21 cellular contexts compared by ENCODE assay signal in the genomic region with DNA sequence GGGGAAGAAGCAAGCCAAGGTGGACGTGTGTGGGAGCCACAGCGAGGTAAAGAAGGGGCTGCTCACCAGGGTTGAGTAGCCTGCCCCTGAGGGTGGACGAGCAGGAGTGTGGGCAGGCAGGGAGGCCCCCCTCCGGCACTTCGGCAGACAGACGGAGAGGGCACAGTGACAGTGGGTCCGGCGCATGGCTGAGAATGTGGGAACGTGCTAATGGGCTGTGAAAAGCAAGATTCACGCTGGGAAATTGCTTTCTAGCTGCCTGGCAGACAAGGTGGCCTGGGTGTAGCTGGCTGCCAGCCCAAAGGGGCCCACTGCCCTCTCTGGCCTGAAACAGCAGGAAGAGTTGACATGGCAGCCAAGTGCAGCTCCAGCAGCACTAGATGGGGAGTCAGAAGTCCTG. TPM values are rescaled to one million over a fixed set of nuclear protein-coding genes. Genes with fewer than 3 reads are reported as not detected.
"Had no signal": no experiment of that assay in that cellular context is flagged by ENCODE, and none has a peak within 500 bp of the region (broad histone marks: within the 10 kb centered on the region; RNA-seq: fewer than 3 reads in every experiment).

No MANE protein-coding gene starts in this region.

- H3K36me3 ChIP-seq: adrenal gland, brain microvascular endothelial cell, heart left ventricle had no signal

- H3K4me3 Mint-ChIP-seq: activated CD4-positive, alpha-beta T cell treated with anti-CD3 and anti-CD28 coated beads, Interleukin-2, amount 10 ng/mL, durations not matched to agents 7 days and 5 days; stimulated activated naive B cell treated with anti-CD40 and anti-IgM and Interleukin-4, amounts not matched to agents 10 μg/mL and 1 μg/mL and 100 μg/mL, for 72 hours; T-helper 17 cell had no signal

- H3K9me3 Mint-ChIP-seq: activated CD4-positive, alpha-beta T cell treated with anti-CD3 and anti-CD28 coated beads, Interleukin-2, amount 10 ng/mL, durations not matched to agents 7 days and 5 days; activated T-helper 2 cell treated with anti-CD3 and anti-CD28 coated beads, Interferon-gamma antibody, Interleukin-2, Interleukin-4, amounts not matched to agents 10 μg/mL and 5 μg/mL and 100 μg/mL, durations not matched to agents 14 hours and 24 hours and 36 hours; naive thymus-derived CD8-positive, alpha-beta T cell; stimulated activated naive B cell treated with anti-CD40 and anti-IgM and Interleukin-4, amounts not matched to agents 10 μg/mL and 1 μg/mL and 100 μg/mL, for 72 hours had no signal

- H3K4me1 ChIP-seq: adrenal gland, heart left ventricle, psoas muscle had no signal

- H3K36me3 Mint-ChIP-seq: naive thymus-derived CD8-positive, alpha-beta T cell; stimulated activated naive B cell treated with anti-CD40 and anti-IgM and Interleukin-4, amounts not matched to agents 10 μg/mL and 1 μg/mL and 100 μg/mL, for 72 hours had no signal

- H3K27ac ChIP-seq: adrenal gland, brain microvascular endothelial cell, heart left ventricle, psoas muscle had no signal

- H3K4me3 ChIP-seq: adrenal gland, heart left ventricle, mucosa of descending colon, psoas muscle had no signal

- H3K27me3 ChIP-seq: adrenal gland, brain microvascular endothelial cell, heart left ventricle had no signal

- H3K9me3 ChIP-seq: adrenal gland, heart left ventricle, mucosa of descending colon, psoas muscle had no signal

- DNase-seq: activated CD4-positive, alpha-beta T cell treated with anti-CD3 and anti-CD28 coated beads, Interleukin-2, amount 10 ng/mL, durations not matched to agents 7 days and 5 days; activated CD4-positive, CD25-positive, alpha-beta regulatory T cell; activated naive CD4-positive, alpha-beta T cell treated with anti-CD3 and anti-CD28 coated beads, Interleukin-2, amount 50 U/mL, for 16 hours; adrenal gland; foreskin melanocyte; heart left ventricle; left colon; mucosa of descending colon; naive thymus-derived CD8-positive, alpha-beta T cell; psoas muscle; stimulated activated CD4-positive, alpha-beta T cell treated with anti-CD3 and anti-CD28 coated beads, Interleukin-2, amount 100 ng/mL, for 24 hours; stimulated activated naive B cell treated with anti-CD40 and anti-IgM and Interleukin-4, amounts not matched to agents 10 μg/mL and 1 μg/mL and 100 μg/mL, for 72 hours; substantia nigra; T-helper 17 cell; trophoblast cell had no signal

- H3K4me1 Mint-ChIP-seq: activated CD4-positive, alpha-beta T cell treated with anti-CD3 and anti-CD28 coated beads, Interleukin-2, amount 10 ng/mL, durations not matched to agents 7 days and 5 days had no signal

- ATAC-seq: heart left ventricle; left colon; mucosa of descending colon; naive thymus-derived CD8-positive, alpha-beta T cell; psoas muscle; sciatic nerve; stimulated activated naive B cell treated with anti-CD40 and anti-IgM and Interleukin-4, amounts not matched to agents 10 μg/mL and 1 μg/mL and 100 μg/mL, for 72 hours; T-helper 17 cell had no signal

- H3K27ac Mint-ChIP-seq: activated CD4-positive, alpha-beta T cell treated with anti-CD3 and anti-CD28 coated beads, Interleukin-2, amount 10 ng/mL, durations not matched to agents 7 days and 5 days; activated T-helper 2 cell treated with anti-CD3 and anti-CD28 coated beads, Interferon-gamma antibody, Interleukin-2, Interleukin-4, amounts not matched to agents 10 μg/mL and 5 μg/mL and 100 μg/mL, durations not matched to agents 14 hours and 24 hours and 36 hours; stimulated activated naive B cell treated with anti-CD40 and anti-IgM and Interleukin-4, amounts not matched to agents 10 μg/mL and 1 μg/mL and 100 μg/mL, for 72 hours; T-helper 17 cell had no signal

RNA-seq across cellular contexts. Expression of a gene that starts 10.0 kb away (rescaled TPM):
- total RNA-seq: activated CD4-positive, alpha-beta T cell treated with anti-CD3 and anti-CD28 coated beads, Interleukin-2, amount 10 ng/mL, durations not matched to agents 7 days and 5 days; activated CD8-positive, alpha-beta memory T cell treated with anti-CD3 and anti-CD28 coated beads for 36 hours; activated T-helper 2 cell treated with anti-CD3 and anti-CD28 coated beads, Interferon-gamma antibody, Interleukin-2, Interleukin-4, amounts not matched to agents 10 μg/mL and 5 μg/mL and 100 μg/mL, durations not matched to agents 14 hours and 24 hours and 36 hours; dermis microvascular lymphatic vessel endothelial cell; lung microvascular endothelial cell; naive thymus-derived CD8-positive, alpha-beta T cell; T-helper 17 cell had no signal
- polyA plus RNA-seq: naive thymus-derived CD8-positive, alpha-beta T cell had no signal

RNA-seq across cellular contexts. Expression of a gene that starts 23.1 kb away (rescaled TPM):
- total RNA-seq: activated CD4-positive, alpha-beta T cell treated with anti-CD3 and anti-CD28 coated beads, Interleukin-2, amount 10 ng/mL, durations not matched to agents 7 days and 5 days; activated CD8-positive, alpha-beta memory T cell treated with anti-CD3 and anti-CD28 coated beads for 36 hours; activated T-helper 2 cell treated with anti-CD3 and anti-CD28 coated beads, Interferon-gamma antibody, Interleukin-2, Interleukin-4, amounts not matched to agents 10 μg/mL and 5 μg/mL and 100 μg/mL, durations not matched to agents 14 hours and 24 hours and 36 hours; lung microvascular endothelial cell; naive thymus-derived CD8-positive, alpha-beta T cell; T-helper 17 cell had no signal
- polyA plus RNA-seq: naive thymus-derived CD8-positive, alpha-beta T cell; psoas muscle had no signal
